Comparison of ENCODE assay signal across 14 cellular contexts in genomic region chr3:31165399-31165860, GRCh38.
DNase-seq lines count a peak whose midpoint lies in the region; TF ChIP-seq lines count a peak whose summit lies in the region.
"Had no signal": no experiment of that assay in that cellular context is flagged by ENCODE, and none has a peak within 500 bp of the region (broad histone marks: within the 10 kb centered on the region; RNA-seq: fewer than 3 reads in every experiment).

No MANE protein-coding gene starts in this region.

- H3K4me1 ChIP-seq in HEK293 (ENCODE audit: control insufficient read depth, insufficient read depth, low read length): peaks cover 7% of the 10 kb centered on the region; the same call in 1 of the 2 replicates

- POLR2A ChIA-PET in HEK293 (lab: Yijun Ruan, JAX): interaction anchor here (1.0 kb wide), 1 partner anchor 367 kb away, joined by 5 read pairs; the partner anchor contains the start of gene STT3B

- H3K36me3 ChIP-seq in HEK293 (ENCODE audit: control insufficient read depth in 2 of 2, insufficient read depth in 1 of 2, low read length in 2 of 2): no peaks in the 10 kb centered on the region
- no peaks in the 10 kb centered on the region for H3K36me3 ChIP-seq in MG63

- TF ChIP-seq CTCF in HEK293 (tag by site-specific recombination; IDR thresholded peaks at IDR 0.05) (no peak), fibroblast of pulmonary artery (IDR thresholded peaks at IDR 0.05; ENCODE audit: low read length, missing control alignments) (no peak)

- no peaks in the 10 kb centered on the region for H3K27me3 ChIP-seq in MG63

- CTCF ChIA-PET in HEK293 (lab: Yijun Ruan, JAX): interaction anchor here (0.7 kb wide), 1 partner anchor 11 kb away, joined by 4 read pairs; no protein-coding TSS in a partner anchor

- H3K9me3 ChIP-seq in HEK293 (ENCODE audit: control insufficient read depth, insufficient read depth, low read depth, low read length) (no peaks in the 10 kb centered on the region), MG63 (no peaks in the 10 kb centered on the region)

- H3K27ac ChIP-seq in HEK293 (ENCODE audit: extremely low read depth, low read depth, low read length): peak overlapping the region; percentile 5; the same call in 1 of the 2 replicates

- peak; percentile 70 for DNase-seq in NCI-H748 (lab: John Stamatoyannopoulos, UW; ENCODE audit: unreplicated experiment)
- peak; percentile 42 for DNase-seq in fibroblast of pulmonary artery (ENCODE audit: low read depth)
- DNase-seq in pons (ENCODE audit: low spot score): peak; percentile 19
- DNase-seq in COLO668 (lab: John Stamatoyannopoulos, UW; ENCODE audit: unreplicated experiment): no peak
- DNase-seq in MG63: no peak
- no peak for DNase-seq in retina
- no peak for DNase-seq in Ammon's horn (ENCODE audit: low spot score)
- DNase-seq: activated CD4-positive, alpha-beta T cell treated with anti-CD3 and anti-CD28 coated beads for 48 hours; activated naive CD4-positive, alpha-beta T cell treated with anti-CD3 and anti-CD28 coated beads, Interleukin-2, amount 10 ng/mL, durations not matched to agents 7 days and 5 days; MV-4-11; SHP77 treated with DMSO at 0.1 percent for 48 hours; stimulated activated CD4-positive, alpha-beta T cell treated with anti-CD3 and anti-CD28 coated beads, Interleukin-12 subunit alpha, Interleukin-12 subunit beta, amount 100 ng/mL, for 4 hours; stimulated activated naive CD4-positive, alpha-beta T cell had no signal

- H3K4me3 ChIP-seq in HEK293 (ENCODE audit: low read depth, low read length) (no peak overlapping the region), fibroblast of pulmonary artery (replicated peaks; ENCODE audit: low read depth, low read length) (no peak overlapping the region), MG63 (no peak overlapping the region)

TF ChIP-seq in HEK293, 187 proteins besides CTCF, POLR2A, EP300 and RAD21 (continues in another document):
- TF ChIP-seq ZNF133 (tag by site-specific recombination; IDR thresholded peaks at IDR 0.05) (no peak), ZNF24 (tag by site-specific recombination; IDR thresholded peaks at IDR 0.05) (peak; percentile 89), ZBTB21 (tag by site-specific recombination; IDR thresholded peaks at IDR 0.05) (no peak; the same call in none of the 2 replicates), IKZF3 (tag by site-specific recombination; IDR thresholded peaks at IDR 0.05) (peak; percentile 74), ZNF488 (tag by site-specific recombination; IDR thresholded peaks at IDR 0.05) (peak; percentile 74; the same call in 1 of the 2 replicates), TCF7L2 (IDR thresholded peaks at IDR 0.05; ENCODE audit: borderline replicate concordance, low read depth, low read length) (peak; percentile 98), ZNF600 (tag by site-specific recombination; IDR thresholded peaks at IDR 0.05) (no peak), ZNF518A (tag by site-specific recombination; conservative IDR thresholded peaks at IDR 0.05; ENCODE audit: low read depth) (peak; percentile 44; the same call in 1 of the 2 replicates), ZNF23 (tag by site-specific recombination; IDR thresholded peaks at IDR 0.05; ENCODE audit: borderline replicate concordance) (no peak), ZNF747 (tag by site-specific recombination; IDR thresholded peaks at IDR 0.05) (no peak), ZBTB48 (tag by site-specific recombination; IDR thresholded peaks at IDR 0.05) (peak; percentile 56; the same call in 1 of the 2 replicates), ZXDB (tag by site-specific recombination; IDR thresholded peaks at IDR 0.05) (peak; percentile 82), ZNF211 (tag by site-specific recombination; IDR thresholded peaks at IDR 0.05; ENCODE audit: low read depth) (no peak), ZNF596 (tag by site-specific recombination; IDR thresholded peaks at IDR 0.05) (peak; percentile 53; the same call in 1 of the 2 replicates), ZNF146 (tag by site-specific recombination; IDR thresholded peaks at IDR 0.05) (0 out of 2 replicates have a peak, but pooled peaks have one; percentile 2), BCL6B (tag by site-specific recombination; IDR thresholded peaks at IDR 0.05) (peak; percentile 86), ZNF10 (tag by site-specific recombination; IDR thresholded peaks at IDR 0.05) (peak; percentile 72; the same call in 1 of the 2 replicates), ZFP69B (tag by site-specific recombination; IDR thresholded peaks at IDR 0.05) (0 out of 2 replicates have a peak, but pooled peaks have one; percentile 31), BCL11A (tag by site-specific recombination; IDR thresholded peaks at IDR 0.05; ENCODE audit: low read depth) (peak; percentile 82; the same call in 1 of the 2 replicates), ZSCAN23 (tag by site-specific recombination; IDR thresholded peaks at IDR 0.05) (peak; percentile 31; the same call in 1 of the 2 replicates), ATF2 (tag by site-specific recombination; IDR thresholded peaks at IDR 0.05; ENCODE audit: low read depth) (peak; percentile 35; the same call in 1 of the 2 replicates)

Comparison
In these comparisons a context has a peak if more than half of its experiments do, and no peak if none do; other contexts are left out.
1. DNase-seq: peak in NCI-H748 (single experiment), fibroblast of pulmonary artery (single experiment) and pons (single experiment); none in COLO668 (single experiment), MG63 (single experiment), retina (single experiment) and Ammon's horn (single experiment).